ENCODE assay signal across 13 cellular contexts in genomic region chr1:179090522-179090921, GRCh38. TPM values are rescaled to one million over a fixed set of nuclear protein-coding genes. Genes with fewer than 3 reads are reported as not detected.
DNase-seq lines count a peak whose midpoint lies in the region; ATAC-seq and TF ChIP-seq lines count a peak whose summit lies in the region.
"Had no signal": no experiment of that assay in that cellular context is flagged by ENCODE, and none has a peak within 500 bp of the region (broad histone marks: within the 10 kb centered on the region; RNA-seq: fewer than 3 reads in every experiment).

No MANE protein-coding gene starts in this region.

- H3K18ac ChIP-seq in H9 (ENCODE audit: insufficient read length, low read depth, low read length): no peak overlapping the region

- H3K27me3 ChIP-seq in H9 (ENCODE audit: insufficient read depth, low read length) (no peaks in the 10 kb centered on the region), gastroesophageal sphincter (no peaks in the 10 kb centered on the region), gastrocnemius medialis (no peaks in the 10 kb centered on the region)

- H2BK5ac ChIP-seq in H9 (ENCODE audit: insufficient read length, low read length): no peak overlapping the region

- H3K9ac ChIP-seq in H9 (ENCODE audit: extremely low read depth, insufficient read length, low read length): no peak overlapping the region

- H3K27me3 Mint-ChIP-seq in H9 (ENCODE audit: low read depth) (no peaks in the 10 kb centered on the region), activated B cell treated with CpG ODN at 0.5 μM for 24 hours (no peaks in the 10 kb centered on the region)
- H3K27me3 Mint-ChIP-seq: stimulated activated naive CD8-positive, alpha-beta T cell treated with anti-CD3 and anti-CD28 coated beads, Interleukin-15, Interleukin-2, amounts not matched to agents 100 ng/mL and 50 ng/mL, for 24 hours had no signal

- peaks cover 4% of the 10 kb centered on the region for H3K23me2 ChIP-seq in H9 (ENCODE audit: insufficient read length, low read depth, low read length, poor library complexity, severe bottlenecking)

- ATAC-seq in activated B cell treated with CpG ODN at 0.5 μM for 24 hours (ENCODE audit: low read depth): no peak
- ATAC-seq in gastroesophageal sphincter: no peak
- peak; percentile 31 to 45 for ATAC-seq in gastrocnemius medialis
- ATAC-seq in GM18870 (IDR thresholded peaks at IDR 0.05; ENCODE audit: unreplicated experiment): no peak
- ATAC-seq: GM12878 had no signal

- no peak overlapping the region for H2AFZ ChIP-seq in H9 (ENCODE audit: low read length)

- POLR2A ChIA-PET in activated B cell treated with CpG ODN at 0.5 μM for 24 hours (lab: Charles Lee): interaction anchor here (0.6 kb wide), 1 partner anchor 557 kb away, joined by 6 read pairs; no protein-coding TSS in a partner anchor

- H2BK12ac ChIP-seq in H9 (ENCODE audit: insufficient read length, low read depth, low read length): no peak overlapping the region

- CTCF ChIA-PET in activated B cell treated with CpG ODN at 0.5 μM for 24 hours (lab: Charles Lee): interaction anchor here (0.8 to 1.1 kb wide), 2 partner anchors 12 to 558 kb away, joined by 3 read pairs; no protein-coding TSS in a partner anchor

- no peak overlapping the region for H3K27ac ChIP-seq in H9 (ENCODE audit: insufficient read length, low read depth, low read length)
- H3K27ac ChIP-seq in gastroesophageal sphincter: peak overlapping the region in 3 of 4 donors; percentile 32 to 65 (median 48)
- peak overlapping the region; percentile 81 to 83 (median 82) for H3K27ac ChIP-seq in gastrocnemius medialis

- WGBS in H9 (ENCODE audit: extremely low coverage, insufficient read length, low lambda C conversion rate): no CpG with 5 or more reads among the region's 8 CpGs
- WGBS in gastroesophageal sphincter (ENCODE audit: low coverage in 1 of 2), 2 donors: 74 to 75% methylated on average over 6 of the region's 8 CpGs

- H3K36me3 ChIP-seq in gastroesophageal sphincter (peaks cover 0 to 96% of the 10 kb centered on the region in 2 donors), gastrocnemius medialis (peaks cover 0 to 55% of the 10 kb centered on the region in 2 donors)

- TF ChIP-seq POLR2A in gastroesophageal sphincter (IDR thresholded peaks at IDR 0.05): no peak
- no peak for TF ChIP-seq POLR2A in gastrocnemius medialis (IDR thresholded peaks at IDR 0.05)

- H2AK5ac ChIP-seq in H9 (ENCODE audit: insufficient read length, low read length): no peak overlapping the region

- no peak overlapping the region for H2BK120ac ChIP-seq in H9 (ENCODE audit: low read depth, low read length, poor library complexity, severe bottlenecking)

- no peak overlapping the region for H3K4me2 ChIP-seq in H9 (ENCODE audit: insufficient read depth, insufficient read length, low read length)

- no peaks in the 10 kb centered on the region for H3K79me1 ChIP-seq in H9 (ENCODE audit: insufficient read depth, low read depth, low read length, poor library complexity, severe bottlenecking)

- H3K14ac ChIP-seq in H9 (ENCODE audit: insufficient read depth, low read length): no peak overlapping the region

- H3K79me2 ChIP-seq in H9 (ENCODE audit: insufficient read depth, low read length): no peaks in the 10 kb centered on the region; the same call in 1 of the 2 replicates

- peaks cover 30 to 65% (median 48%) of the 10 kb centered on the region in 3 experiments; a peak in 6 of 7 replicates for H3K36me3 Mint-ChIP-seq in H9 (ENCODE audit: insufficient read depth in 1 of 3, low read depth in 3 of 3)
- peaks cover 83% of the 10 kb centered on the region for H3K36me3 Mint-ChIP-seq in activated B cell treated with CpG ODN at 0.5 μM for 24 hours (ENCODE audit: low read depth)

- no peak overlapping the region for H3T11ph ChIP-seq in H9 (ENCODE audit: low read length)

- peak overlapping the region in 2 of 3 experiments; percentile 53 to 78; a peak in 2 of 7 replicates for H3K27ac Mint-ChIP-seq in H9
- peak overlapping the region; percentile 41 for H3K27ac Mint-ChIP-seq in activated B cell treated with CpG ODN at 0.5 μM for 24 hours

- no peak for TF ChIP-seq EP300 in gastroesophageal sphincter (IDR thresholded peaks at IDR 0.05)

- no peak overlapping the region for H3K4me3 ChIP-seq in gastroesophageal sphincter
- H3K4me3 ChIP-seq in gastrocnemius medialis: no peak overlapping the region
- H3K4me3 ChIP-seq: GM12878 had no signal

- peak; percentile 24; the same call in 2 of the 3 replicates for TF ChIP-seq CTCF in H9 (conservative IDR thresholded peaks at IDR 0.05)
- TF ChIP-seq CTCF in activated B cell treated with CpG ODN at 0.5 μM for 24 hours (IDR thresholded peaks at IDR 0.05): no peak
- no peak for TF ChIP-seq CTCF in gastroesophageal sphincter (IDR thresholded peaks at IDR 0.05)
- TF ChIP-seq CTCF in gastrocnemius medialis (IDR thresholded peaks at IDR 0.05 in 4 of 5, conservative IDR thresholded peaks at IDR 0.05 in 1 of 5): peak in 3 of 5 experiments; percentile 12 to 41 (median 15)

- peaks cover 10% of the 10 kb centered on the region; the same call in 1 of the 2 replicates for H3K4me1 ChIP-seq in H9 (ENCODE audit: insufficient read depth, low read length)
- peaks cover 0 to 42% (median 14%) of the 10 kb centered on the region in 3 donors for H3K4me1 ChIP-seq in gastroesophageal sphincter
- H3K4me1 ChIP-seq in gastrocnemius medialis: peaks cover 25 to 32% of the 10 kb centered on the region in 2 donors

- in situ Hi-C loops in gastrocnemius medialis (cut with MboI; ENCODE audit: low sequenced_read_pairs in 4 of 4): loop anchor here in 1 of 4 donors (25.0 kb wide), 1 partner anchor 722 kb away; no protein-coding TSS in a partner anchor

- H3K4me3 Mint-ChIP-seq in H9 (no peak overlapping the region), activated B cell treated with CpG ODN at 0.5 μM for 24 hours (no peak overlapping the region)
- H3K4me3 Mint-ChIP-seq: stimulated activated naive CD8-positive, alpha-beta T cell treated with anti-CD3 and anti-CD28 coated beads, Interleukin-15, Interleukin-2, amounts not matched to agents 100 ng/mL and 50 ng/mL, for 24 hours had no signal

- H3K9me3 ChIP-seq in H9 (ENCODE audit: control insufficient read depth, low read depth, low read length) (no peaks in the 10 kb centered on the region), gastroesophageal sphincter (no peaks in the 10 kb centered on the region), gastrocnemius medialis (no peaks in the 10 kb centered on the region)

- no peak overlapping the region for H4K8ac ChIP-seq in H9 (replicated peaks; ENCODE audit: insufficient read length, low read depth, low read length)

- no peak overlapping the region for H4K91ac ChIP-seq in H9 (ENCODE audit: insufficient read length, low read depth, low read length)

- H3K4me1 Mint-ChIP-seq in H9 (peaks cover 26 to 29% of the 10 kb centered on the region in 2 experiments), activated B cell treated with CpG ODN at 0.5 μM for 24 hours (peaks cover 37% of the 10 kb centered on the region)

- no peaks in the 10 kb centered on the region for H4K20me1 ChIP-seq in H9 (ENCODE audit: control insufficient read depth, insufficient read depth, insufficient read length)

- H3K9me3 Mint-ChIP-seq in H9 (no peaks in the 10 kb centered on the region; a peak in 1 of 5 replicates), activated B cell treated with CpG ODN at 0.5 μM for 24 hours (no peaks in the 10 kb centered on the region)
- H3K9me3 Mint-ChIP-seq: stimulated activated naive CD8-positive, alpha-beta T cell treated with anti-CD3 and anti-CD28 coated beads, Interleukin-15, Interleukin-2, amounts not matched to agents 100 ng/mL and 50 ng/mL, for 24 hours had no signal

- no peak for DNase-seq in H9
- DNase-seq in activated B cell treated with CpG ODN at 0.5 μM for 24 hours: no peak
- DNase-seq in gastrocnemius medialis: peak in 1 of 2 donors; percentile 60
- no peak for DNase-seq in NCI-H226
- DNase-seq in NCI-H1417 (lab: John Stamatoyannopoulos, UW): no peak
- no peak for DNase-seq in NCI-H82 (lab: John Stamatoyannopoulos, UW)
- DNase-seq: left cardiac atrium; NCI-H2029 treated with DMSO at 0.1 percent for 48 hours; stimulated activated CD4-positive, alpha-beta T cell treated with anti-CD3 and anti-CD28 coated beads, Interleukin-1b, Interleukin-23, amount 100 ng/mL, for 48 hours had no signal

- no peak overlapping the region for H3K4ac ChIP-seq in H9 (ENCODE audit: low read depth, low read length)

- no peak overlapping the region for H3K56ac ChIP-seq in H9 (ENCODE audit: insufficient read length, low read depth, low read length)

- H2BK15ac ChIP-seq in H9 (ENCODE audit: low read depth, low read length): no peak overlapping the region

- H2BK20ac ChIP-seq in H9 (ENCODE audit: low read depth, low read length, poor library complexity, severe bottlenecking): no peak overlapping the region

- intact Hi-C loops in activated B cell treated with CpG ODN at 0.5 μM for 24 hours (cut with micrococcal nuclease) (no loop called here), gastrocnemius medialis (cut with DNase I; ENCODE audit: low total_unique reads) (no loop called here)

- H4K5ac ChIP-seq in H9 (ENCODE audit: insufficient read length, low read depth, low read length): no peak overlapping the region

- H3K23ac ChIP-seq in H9 (ENCODE audit: insufficient read length, low read depth, low read length): no peak overlapping the region

RNA-seq across cellular contexts. Expression of gene TOR3A, which starts 8.7 kb away (rescaled TPM):
- total RNA-seq in H9 (2021) (25.6 and 27.3 TPM in 2 replicates), activated B cell treated with CpG ODN at 0.5 μM for 24 hours (59.5 and 60.8 TPM in 2 replicates), gastroesophageal sphincter (10 to 100 TPM; 17.8 to 40.5 (median 31.4) TPM), gastrocnemius medialis (10 to 100 TPM; 19.2 to 78.6 (median 29.0) TPM)

Comparison
In these comparisons a context has a peak if more than half of its experiments do, and no peak if none do; other contexts are left out.
1. CTCF ChIP-seq: peak in H9 (single experiment) and gastrocnemius medialis (3 of 5); none in activated B cell treated with CpG ODN at 0.5 μM for 24 hours (single experiment) and gastroesophageal sphincter (0 of 4).
2. ATAC-seq: peak in gastrocnemius medialis (2 of 2); none in activated B cell treated with CpG ODN at 0.5 μM for 24 hours (single experiment), gastroesophageal sphincter (single experiment) and GM18870 (single experiment).